In the genomic region with DNA sequence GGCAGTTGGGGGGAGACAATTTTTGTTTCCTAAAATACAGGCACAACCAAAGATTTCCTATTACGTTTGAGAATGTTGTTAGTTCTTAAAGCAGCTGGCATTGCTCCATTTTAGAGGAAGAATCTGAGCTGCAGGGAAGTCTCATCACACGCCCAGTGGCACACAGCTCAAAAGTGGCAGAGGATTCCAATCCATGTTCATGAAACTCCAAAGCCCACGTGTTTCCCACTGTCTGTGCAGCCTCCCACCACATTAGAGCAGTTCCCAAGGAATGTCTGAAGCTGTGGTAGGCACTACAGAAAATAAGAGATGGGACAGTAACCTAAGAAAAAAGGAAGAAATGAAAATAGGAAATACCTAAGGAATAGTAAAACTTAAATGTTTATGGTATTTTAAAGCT, we compare ENCODE assay signal across 17 cellular contexts. TPM values are rescaled to one million over a fixed set of nuclear protein-coding genes. Genes with fewer than 3 reads are reported as not detected.
DNase-seq lines count a peak whose midpoint lies in the region; TF ChIP-seq lines count a peak whose summit lies in the region.
"Had no signal": no experiment of that assay in that cellular context is flagged by ENCODE, and none has a peak within 500 bp of the region (broad histone marks: within the 10 kb centered on the region; RNA-seq: fewer than 3 reads in every experiment).

No MANE protein-coding gene starts in this region.

- no peak for TF ChIP-seq CTCF in Loucy (conservative IDR thresholded peaks at IDR 0.05; ENCODE audit: low read length)

- H3K79me2 ChIP-seq in Loucy (ENCODE audit: insufficient read depth, low read length): no peaks in the 10 kb centered on the region

- no peaks in the 10 kb centered on the region for H4K20me1 ChIP-seq in Loucy (ENCODE audit: insufficient read depth, low read length, poor library complexity, severe bottlenecking)

- no peaks in the 10 kb centered on the region for H3K9me2 ChIP-seq in Loucy (replicated peaks; ENCODE audit: low read depth, low read length)

- H3F3A ChIP-seq in Loucy (ENCODE audit: low read depth): no peaks in the 10 kb centered on the region

- H3K9ac ChIP-seq in Loucy (ENCODE audit: low read depth, low read length, poor library complexity, severe bottlenecking) (no peak overlapping the region), adipocyte (ENCODE audit: low read length) (no peak overlapping the region), mesenchymal stem cell (ENCODE audit: low read length) (no peak overlapping the region)

- H3K27ac ChIP-seq in mesenchymal stem cell (ENCODE audit: low read length, poor library complexity, severe bottlenecking): no peak overlapping the region
- H3K27ac ChIP-seq: C4-2B had no signal

- H3K4me3 ChIP-seq in Loucy (ENCODE audit: low read length, poor library complexity, severe bottlenecking): no peak overlapping the region
- H3K4me3 ChIP-seq in adipocyte (ENCODE audit: low read length): no peak overlapping the region
- H3K4me3 ChIP-seq in mesenchymal stem cell (ENCODE audit: insufficient read depth in 1 of 2, low read depth in 1 of 2, low read length in 2 of 2): no peak overlapping the region

- H2BK15ac ChIP-seq in mesenchymal stem cell (ENCODE audit: low read depth, poor library complexity, severe bottlenecking): no peak overlapping the region

- H3K79me1 ChIP-seq in mesenchymal stem cell (replicated peaks; ENCODE audit: low read length, poor library complexity, severe bottlenecking): no peaks in the 10 kb centered on the region

- H3K14ac ChIP-seq in mesenchymal stem cell (ENCODE audit: low read length in 2 of 2): no peak overlapping the region

- no peaks in the 10 kb centered on the region for H3K9me3 ChIP-seq in Loucy (ENCODE audit: insufficient read depth, low read depth, low read length)
- H3K9me3 ChIP-seq in adipocyte (ENCODE audit: control insufficient read depth, low read length): no peaks in the 10 kb centered on the region
- no peaks in the 10 kb centered on the region for H3K9me3 ChIP-seq in mesenchymal stem cell (ENCODE audit: control insufficient read depth, low read length)

- no peak overlapping the region for H3K23ac ChIP-seq in mesenchymal stem cell (ENCODE audit: low read length in 2 of 2)

- no peak overlapping the region for H3K4ac ChIP-seq in mesenchymal stem cell (ENCODE audit: low read depth in 1 of 2, low read length in 2 of 2)

- H3K4me2 ChIP-seq in Loucy (ENCODE audit: low read depth, low read length, poor library complexity, severe bottlenecking): no peak overlapping the region
- no peak overlapping the region for H3K4me2 ChIP-seq in mesenchymal stem cell (ENCODE audit: low read length, poor library complexity, severe bottlenecking)

- DNase-seq in adipocyte (ENCODE audit: low read depth) (peak; percentile 24), mesenchymal stem cell (no peak), superior temporal gyrus (ENCODE audit: extremely low spot score) (peak; percentile 46), NCI-H82 treated with DMSO at 0.1 percent for 48 hours (lab: John Stamatoyannopoulos, UW; ENCODE audit: unreplicated experiment) (no peak)
- DNase-seq in activated naive CD4-positive, alpha-beta T cell (lab: John Stamatoyannopoulos, UW): no peak
- no peak for DNase-seq in NK-92 treated with Interleukin-12 subunit alpha and Interleukin-12 subunit beta, amount 100 ng/mL, for 24 hours (lab: John Stamatoyannopoulos, UW)
- DNase-seq: AML-193; CD4-positive, alpha-beta T cell; DMS79 treated with DMSO at 0.1 percent for 48 hours; GF-D8; H9 had no signal

- 82% methylated on average over 3 of the region's 3 CpGs for WGBS in mesenchymal stem cell

- H3K18ac ChIP-seq in mesenchymal stem cell (ENCODE audit: low read depth in 1 of 2, low read length in 2 of 2): no peak overlapping the region

- no peak overlapping the region for H4K91ac ChIP-seq in mesenchymal stem cell (ENCODE audit: low read length)

- peaks cover 39% of the 10 kb centered on the region for H3K4me1 ChIP-seq in Loucy (ENCODE audit: insufficient read depth, low read length, poor library complexity, severe bottlenecking)
- H3K4me1 ChIP-seq in adipocyte (ENCODE audit: control insufficient read depth, insufficient read depth, low read length): no peaks in the 10 kb centered on the region
- H3K4me1 ChIP-seq in mesenchymal stem cell (ENCODE audit: control insufficient read depth, insufficient read depth, low read depth, low read length): no peaks in the 10 kb centered on the region

- no peak overlapping the region for H2BK5ac ChIP-seq in mesenchymal stem cell (ENCODE audit: low read depth, low read length, poor library complexity, severe bottlenecking)

- H3K27me3 ChIP-seq in Loucy (ENCODE audit: insufficient read depth, low read length, poor library complexity, severe bottlenecking): no peaks in the 10 kb centered on the region
- H3K27me3 ChIP-seq in adipocyte (replicated peaks; ENCODE audit: control insufficient read depth, insufficient read depth, low read length): no peaks in the 10 kb centered on the region
- no peaks in the 10 kb centered on the region for H3K27me3 ChIP-seq in mesenchymal stem cell (ENCODE audit: control insufficient read depth in 1 of 2, insufficient read depth in 1 of 2, low read length in 2 of 2)

- no peak overlapping the region for H2BK120ac ChIP-seq in mesenchymal stem cell (ENCODE audit: low read depth, low read length)

- H2AFZ ChIP-seq in Loucy (ENCODE audit: low read length): 0 out of 2 replicates have a peak overlapping the region, but pooled peaks have one; percentile 19
- no peak overlapping the region for H2AFZ ChIP-seq in mesenchymal stem cell (ENCODE audit: low read depth, low read length)

- H2BK12ac ChIP-seq in mesenchymal stem cell (ENCODE audit: low read length in 2 of 2): no peak overlapping the region

- H4K8ac ChIP-seq in mesenchymal stem cell (ENCODE audit: low read length): peak overlapping the region; percentile 58

- no peak overlapping the region for H2AK5ac ChIP-seq in mesenchymal stem cell (ENCODE audit: low read length, severe bottlenecking)

- no peaks in the 10 kb centered on the region for H3K36me3 ChIP-seq in Loucy (ENCODE audit: insufficient read depth, low read length)
- no peaks in the 10 kb centered on the region for H3K36me3 ChIP-seq in adipocyte (ENCODE audit: control insufficient read depth, insufficient read depth, low read length, severe bottlenecking)
- H3K36me3 ChIP-seq in mesenchymal stem cell (ENCODE audit: control insufficient read depth in 1 of 2, insufficient read depth in 2 of 2, low read depth in 1 of 2, low read length in 2 of 2): no peaks in the 10 kb centered on the region

RNA-seq across cellular contexts. Expression of a gene that starts 6.1 kb away (rescaled TPM):
- not detected for polyA plus RNA-seq in mesenchymal stem cell (2013, experiment 1 of 2)
- polyA plus RNA-seq in mesenchymal stem cell (2013, experiment 2 of 2): not detected
- polyA plus RNA-seq: BJ, H1, HepG2, IgD-negative memory B cell had no signal

RNA-seq across cellular contexts. Expression of a gene that starts 21.7 kb away (rescaled TPM):
- polyA plus RNA-seq in mesenchymal stem cell (2013, experiment 1 of 2): not detected
- not detected for polyA plus RNA-seq in mesenchymal stem cell (2013, experiment 2 of 2)
- polyA plus RNA-seq: BJ, H1, HepG2, IgD-negative memory B cell had no signal

Comparison
In these comparisons a context has a peak if more than half of its experiments do, and no peak if none do; other contexts are left out.
1. DNase-seq: peak in adipocyte (single experiment) and superior temporal gyrus (single experiment); none in mesenchymal stem cell (single experiment), activated naive CD4-positive, alpha-beta T cell (0 of 4), NK-92 treated with Interleukin-12 subunit alpha and Interleukin-12 subunit beta, amount 100 ng/mL, for 24 hours (single experiment) and NCI-H82 treated with DMSO at 0.1 percent for 48 hours (single experiment).